ENCODE assay signal across 33 cellular contexts in the genomic region with DNA sequence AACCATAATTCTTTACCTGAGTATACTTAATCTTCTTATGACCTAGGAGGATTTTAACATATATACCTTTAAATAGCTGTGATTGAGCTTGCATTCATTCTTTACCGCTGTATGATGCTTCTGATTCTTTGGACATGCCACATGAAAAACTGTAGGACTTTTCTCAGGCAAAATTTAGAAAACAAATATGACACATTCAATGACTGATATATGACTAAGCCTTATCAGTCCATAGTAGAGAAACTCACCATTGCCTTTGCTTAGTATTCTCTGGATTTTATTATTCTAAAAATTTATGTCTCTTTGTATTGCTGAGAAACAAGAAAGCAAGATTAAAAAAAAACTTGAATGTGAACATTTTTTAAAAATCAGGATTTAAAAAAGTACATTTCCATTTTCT. TPM values are rescaled to one million over a fixed set of nuclear protein-coding genes. Genes with fewer than 3 reads are reported as not detected.
A peak's percentile ranks its signal among the peaks of the same experiment; 100 is the strongest.
DNase-seq lines count a peak whose midpoint lies in the region; ATAC-seq and TF ChIP-seq lines count a peak whose summit lies in the region.
"Had no signal": no experiment of that assay in that cellular context is flagged by ENCODE, and none has a peak within 500 bp of the region (broad histone marks: within the 10 kb centered on the region; RNA-seq: fewer than 3 reads in every experiment).

No MANE protein-coding gene starts in this region.

- H3K27ac ChIP-seq in RWPE2 (ENCODE audit: poor library complexity, severe bottlenecking): no peak overlapping the region
- H3K27ac ChIP-seq: cardiac muscle cell, KMS-11, lower lobe of right lung, ovary, SJCRH30, stomach, tibial artery had no signal

- ATAC-seq in RWPE2 (ENCODE audit: low read depth): peak; percentile 30; the same call in 1 of the 3 replicates
- ATAC-seq in HG02763 (IDR thresholded peaks at IDR 0.05; ENCODE audit: unreplicated experiment): no peak
- no peak for ATAC-seq in HG02623 (IDR thresholded peaks at IDR 0.05; ENCODE audit: unreplicated experiment)
- ATAC-seq: lower lobe of right lung; mucosa of descending colon; natural killer cell treated with Interleukin-12 subunit alpha and Interleukin-12 subunit beta and Interleukin-15 and Interleukin-18, amount 100 ng/mL, for 72 hours; Panc1 had no signal

- TF ChIP-seq CTCF in RWPE2 (IDR thresholded peaks at IDR 0.05; ENCODE audit: poor library complexity, severe bottlenecking): no peak
- TF ChIP-seq CTCF in fibroblast of mammary gland (conservative IDR thresholded peaks at IDR 0.05; ENCODE audit: control insufficient read depth, insufficient read depth, low read depth, low read length): no peak

- H3K4me3 ChIP-seq in RWPE2 (ENCODE audit: severe bottlenecking) (no peak overlapping the region), fibroblast of mammary gland (ENCODE audit: control insufficient read depth, low read depth, low read length) (no peak overlapping the region), skeletal muscle satellite cell (ENCODE audit: low read length) (no peak overlapping the region)
- H3K4me3 ChIP-seq: cardiac muscle cell, lower lobe of right lung, mucosa of descending colon, ovary, SJCRH30, smooth muscle cell, stomach, tibial artery had no signal

- H3K4me2 ChIP-seq in skeletal muscle satellite cell (ENCODE audit: low read length): peak overlapping the region; percentile 16
- H3K4me2 ChIP-seq: KMS-11, smooth muscle cell had no signal

- no peaks in the 10 kb centered on the region for H3K9me3 ChIP-seq in RWPE2 (ENCODE audit: severe bottlenecking)
- no peaks in the 10 kb centered on the region for H3K9me3 ChIP-seq in skeletal muscle satellite cell (replicated peaks; ENCODE audit: low read length)
- H3K9me3 ChIP-seq: lower lobe of right lung, mucosa of descending colon, ovary, SJCRH30, stomach, tibial artery had no signal

- H3K27me3 ChIP-seq in RWPE2 (ENCODE audit: insufficient read depth, poor library complexity, severe bottlenecking) (peaks cover 5% of the 10 kb centered on the region), skeletal muscle satellite cell (ENCODE audit: control insufficient read depth, insufficient read depth, low read length) (no peaks in the 10 kb centered on the region)
- H3K27me3 ChIP-seq: ovary, SJCRH30, tibial artery had no signal

- peaks cover 3% of the 10 kb centered on the region for H3K4me1 ChIP-seq in RWPE2 (ENCODE audit: insufficient read depth, poor library complexity, severe bottlenecking)
- peaks cover 23% of the 10 kb centered on the region for H3K4me1 ChIP-seq in skeletal muscle satellite cell (ENCODE audit: control insufficient read depth, insufficient read depth, low read length)

- no peak overlapping the region for H3K9ac ChIP-seq in skeletal muscle satellite cell (ENCODE audit: low read depth, low read length)
- H3K9ac ChIP-seq: KMS-11 had no signal

- peak; percentile 43 for DNase-seq in HS-5 (ENCODE audit: low read depth)
- no peak for DNase-seq in RWPE2 (ENCODE audit: low spot score)
- DNase-seq in fibroblast of mammary gland (ENCODE audit: low read depth): peak; percentile 52
- DNase-seq in germinal center (ENCODE audit: low spot score): no peak
- no peak for DNase-seq in NCI-H1417 treated with DMSO at 0.1 percent for 48 hours (lab: John Stamatoyannopoulos, UW)
- DNase-seq: activated B cell treated with CpG ODN at 0.5 μM for 24 hours; activated CD4-positive, alpha-beta T cell treated with anti-CD3 and anti-CD28 coated beads, Interleukin-2, amount 50 U/mL, for 4 hours; activated naive CD4-positive, alpha-beta T cell treated with anti-CD3 and anti-CD28 coated beads, Interleukin-2, amount 50 U/mL, for 16 hours; amniotic stem cell; CD4-positive, CD25-positive, alpha-beta regulatory T cell; cortex of kidney; endodermal cell; lower lobe of right lung; mucosa of descending colon; MV-4-11; NCI-H1694; NCI-H510A treated with DMSO at 0.1 percent for 48 hours; NK-92 treated with Interleukin-12 subunit alpha and Interleukin-12 subunit beta, amount 100 ng/mL, for 24 hours; ovary; SJCRH30; stimulated activated CD4-positive, alpha-beta T cell treated with anti-CD3 and anti-CD28 coated beads, Interleukin-1b, Interleukin-23, amount 100 ng/mL, for 48 hours; stimulated activated CD8-positive, alpha-beta memory T cell treated with anti-CD3 and anti-CD28 coated beads, Interleukin-4, amount 100 ng/mL, for 48 hours; stomach; tibial artery had no signal

- H3K36me3 ChIP-seq in RWPE2 (ENCODE audit: low read depth) (no peaks in the 10 kb centered on the region), skeletal muscle satellite cell (ENCODE audit: insufficient read depth, low read length) (no peaks in the 10 kb centered on the region)
- H3K36me3 ChIP-seq: cardiac muscle cell, lower lobe of right lung, ovary, SJCRH30, stomach, tibial artery had no signal

RNA-seq across cellular contexts. Expression of a gene that starts 3.7 kb away (rescaled TPM):
- 6.3 and 9.4 TPM in 2 replicates for total RNA-seq in skeletal muscle satellite cell (2012; rRNA removed)
- total RNA-seq: activated B cell treated with CpG ODN at 0.5 μM for 24 hours, HT-29 had no signal

Comparison
In these comparisons a context has a peak if more than half of its experiments do, and no peak if none do; other contexts are left out.
1. DNase-seq: peak in HS-5 (single experiment) and fibroblast of mammary gland (single experiment); none in RWPE2 (single experiment), germinal center (single experiment) and NCI-H1417 treated with DMSO at 0.1 percent for 48 hours (single experiment).